1 cellular context compared by ENCODE assay signal in genomic region chr1:23625929-23626535, GRCh38.
TF ChIP-seq lines count a peak whose summit lies in the region.

No MANE protein-coding gene starts in this region.

TF ChIP-seq in K562, 482 proteins besides CTCF, POLR2A, EP300 and RAD21 (continues in another document):
- TF ChIP-seq YBX1 (IDR thresholded peaks at IDR 0.05): peak; percentile 98
- TF ChIP-seq THRB (CRISPR knock-in tag; conservative IDR thresholded peaks at IDR 0.05): 0 out of 2 replicates have a peak, but pooled peaks have one; percentile 65
- no peak for TF ChIP-seq ZBTB1 (CRISPR knock-in tag; IDR thresholded peaks at IDR 0.05; ENCODE audit: borderline replicate concordance, low read depth)
- peak; percentile 19; the same call in 1 of the 2 replicates for TF ChIP-seq PKNOX1 (IDR thresholded peaks at IDR 0.05)
- TF ChIP-seq ELF4 (CRISPR knock-in tag; IDR thresholded peaks at IDR 0.05): peak; percentile 58; the same call in 1 of the 2 replicates
- peak; percentile 90 for TF ChIP-seq EHMT2 (IDR thresholded peaks at IDR 0.05)
- TF ChIP-seq MTA1 (IDR thresholded peaks at IDR 0.05; ENCODE audit: borderline replicate concordance): peak; percentile 62; the same call in 1 of the 2 replicates
- peak; percentile 98 for TF ChIP-seq CTBP1 (IDR thresholded peaks at IDR 0.05; ENCODE audit: borderline replicate concordance)
- peak; percentile 94 for TF ChIP-seq TSC22D4 (tag; IDR thresholded peaks at IDR 0.05)
- TF ChIP-seq RREB1 (CRISPR knock-in tag; IDR thresholded peaks at IDR 0.05): 0 out of 2 replicates have a peak, but pooled peaks have one; percentile 65
- TF ChIP-seq KDM1A (IDR thresholded peaks at IDR 0.05): peak; percentile 96 to 98
- 0 out of 2 replicates have a peak, but pooled peaks have one; percentile 23 for TF ChIP-seq ZBTB2 (IDR thresholded peaks at IDR 0.05)
- TF ChIP-seq ATF1 (CRISPR knock-in tag; IDR thresholded peaks at IDR 0.05): no peak
- TF ChIP-seq ATF1 (tag; IDR thresholded peaks at IDR 0.05): peak; percentile 36; the same call in 1 of the 2 replicates
- TF ChIP-seq GMEB1 (CRISPR knock-in tag; IDR thresholded peaks at IDR 0.05): no peak
- TF ChIP-seq KLF6 (CRISPR knock-in tag; IDR thresholded peaks at IDR 0.05; ENCODE audit: borderline replicate concordance): no peak
- 0 out of 2 replicates have a peak, but pooled peaks have one; percentile 50 for TF ChIP-seq MIER1 (IDR thresholded peaks at IDR 0.05; ENCODE audit: low read depth)
- TF ChIP-seq HDAC2 (IDR thresholded peaks at IDR 0.05): peak; percentile 91
- TF ChIP-seq CC2D1A (IDR thresholded peaks at IDR 0.05): no peak
- TF ChIP-seq BCOR (IDR thresholded peaks at IDR 0.05): peak; percentile 38; the same call in 1 of the 2 replicates
- TF ChIP-seq RCOR1 (IDR thresholded peaks at IDR 0.05; ENCODE audit: borderline replicate concordance in 1 of 2, low read depth in 2 of 2, low read length in 2 of 2): peak; percentile 16 to 32; a peak in 2 of 4 replicates
- TF ChIP-seq ZBTB5 (IDR thresholded peaks at IDR 0.05): no peak
- TF ChIP-seq NKRF (IDR thresholded peaks at IDR 0.05; ENCODE audit: borderline replicate concordance): peak; percentile 23; the same call in 1 of the 2 replicates
- TF ChIP-seq MGA (IDR thresholded peaks at IDR 0.05): no peak
